In genomic region chr12:9331218-9331626, GRCh38 we compare ENCODE assay signal across 9 cellular contexts.
DNase-seq lines count a peak whose midpoint lies in the region; ATAC-seq and TF ChIP-seq lines count a peak whose summit lies in the region.
"Had no signal": no experiment of that assay in that cellular context is flagged by ENCODE, and none has a peak within 500 bp of the region (broad histone marks: within the 10 kb centered on the region; RNA-seq: fewer than 3 reads in every experiment).

No MANE protein-coding gene starts in this region.

- H2AFZ ChIP-seq in osteoblast (ENCODE audit: low read length) = no peak overlapping the region

- H3K9me3 Mint-ChIP-seq in activated T-helper 1 cell treated with anti-CD3 and anti-CD28 coated beads, Interleukin-12 subunit alpha, Interleukin-12 subunit beta, Interleukin-2, Interleukin-4 antibody, amounts not matched to agents 30 ng/mL and 10 ng/mL and 1 ng/mL, durations not matched to agents 14 hours and 24 hours and 36 hours = peaks cover 3% of the 10 kb centered on the region

- H3K27me3 ChIP-seq in osteoblast (ENCODE audit: insufficient read depth, low read length) (no peaks in the 10 kb centered on the region), tibial artery (no peaks in the 10 kb centered on the region)

- intact Hi-C loops in activated T-helper 1 cell treated with anti-CD3 and anti-CD28 coated beads, Interleukin-12 subunit alpha, Interleukin-12 subunit beta, Interleukin-2, Interleukin-4 antibody, amounts not matched to agents 30 ng/mL and 10 ng/mL and 1 ng/mL, durations not matched to agents 14 hours and 24 hours and 36 hours (cut with micrococcal nuclease) = loop anchor here (1.0 to 5.0 kb wide), 5 partner anchors 36 to 411 kb away; no protein-coding TSS in a partner anchor
- intact Hi-C loops in tibial artery (cut with DNase I; ENCODE audit: low total_unique reads) = no loop called here

- peak; percentile 45 for ATAC-seq in HG02981 (IDR thresholded peaks at IDR 0.05; ENCODE audit: unreplicated experiment)
- no peak for ATAC-seq in GM19035 (IDR thresholded peaks at IDR 0.05; ENCODE audit: unreplicated experiment)

- H3K9me3 ChIP-seq in osteoblast (ENCODE audit: low read depth, low read length) (no peaks in the 10 kb centered on the region), tibial artery (no peaks in the 10 kb centered on the region)

- H3K4me3 ChIP-seq in osteoblast (ENCODE audit: insufficient read depth, low read length) = no peak overlapping the region
- no peak overlapping the region for H3K4me3 ChIP-seq in tibial artery

- no peaks in the 10 kb centered on the region for H3K36me3 ChIP-seq in osteoblast (ENCODE audit: insufficient read depth, low read length)
- H3K36me3 ChIP-seq in tibial artery = no peaks in the 10 kb centered on the region

- H3K79me2 ChIP-seq in osteoblast (ENCODE audit: insufficient read depth, low read length) = no peaks in the 10 kb centered on the region

- H3K36me3 Mint-ChIP-seq in activated T-helper 1 cell treated with anti-CD3 and anti-CD28 coated beads, Interleukin-12 subunit alpha, Interleukin-12 subunit beta, Interleukin-2, Interleukin-4 antibody, amounts not matched to agents 30 ng/mL and 10 ng/mL and 1 ng/mL, durations not matched to agents 14 hours and 24 hours and 36 hours (ENCODE audit: low read depth) = peaks cover under 1% of the 10 kb centered on the region
- H3K36me3 Mint-ChIP-seq: activated naive CD8-positive, alpha-beta T cell had no signal

- H3K4me1 Mint-ChIP-seq in activated T-helper 1 cell treated with anti-CD3 and anti-CD28 coated beads, Interleukin-12 subunit alpha, Interleukin-12 subunit beta, Interleukin-2, Interleukin-4 antibody, amounts not matched to agents 30 ng/mL and 10 ng/mL and 1 ng/mL, durations not matched to agents 14 hours and 24 hours and 36 hours (ENCODE audit: low read depth) = peaks cover 20% of the 10 kb centered on the region

- no peaks in the 10 kb centered on the region for H3K4me1 ChIP-seq in osteoblast (ENCODE audit: insufficient read depth, low read length)
- H3K4me1 ChIP-seq in tibial artery = no peaks in the 10 kb centered on the region

- H3K4me3 Mint-ChIP-seq in activated T-helper 1 cell treated with anti-CD3 and anti-CD28 coated beads, Interleukin-12 subunit alpha, Interleukin-12 subunit beta, Interleukin-2, Interleukin-4 antibody, amounts not matched to agents 30 ng/mL and 10 ng/mL and 1 ng/mL, durations not matched to agents 14 hours and 24 hours and 36 hours = no peak overlapping the region
- H3K4me3 Mint-ChIP-seq: activated naive CD8-positive, alpha-beta T cell had no signal

- no peak overlapping the region for H3K27ac Mint-ChIP-seq in activated T-helper 1 cell treated with anti-CD3 and anti-CD28 coated beads, Interleukin-12 subunit alpha, Interleukin-12 subunit beta, Interleukin-2, Interleukin-4 antibody, amounts not matched to agents 30 ng/mL and 10 ng/mL and 1 ng/mL, durations not matched to agents 14 hours and 24 hours and 36 hours
- H3K27ac Mint-ChIP-seq: activated naive CD8-positive, alpha-beta T cell had no signal

- H4K20me1 ChIP-seq in osteoblast (ENCODE audit: insufficient read depth, low read length) = no peaks in the 10 kb centered on the region

- peaks cover under 1% of the 10 kb centered on the region for H3K27me3 Mint-ChIP-seq in activated T-helper 1 cell treated with anti-CD3 and anti-CD28 coated beads, Interleukin-12 subunit alpha, Interleukin-12 subunit beta, Interleukin-2, Interleukin-4 antibody, amounts not matched to agents 30 ng/mL and 10 ng/mL and 1 ng/mL, durations not matched to agents 14 hours and 24 hours and 36 hours (ENCODE audit: insufficient read depth)
- H3K27me3 Mint-ChIP-seq: activated naive CD8-positive, alpha-beta T cell had no signal

- no peak overlapping the region for H3K4me2 ChIP-seq in osteoblast (ENCODE audit: insufficient read depth, low read length)

- DNase-seq in DMS53 treated with DMSO at 0.1 percent for 48 hours (lab: John Stamatoyannopoulos, UW; ENCODE audit: unreplicated experiment) = peak; percentile 84
- peak; percentile 47 for DNase-seq in activated T-helper 1 cell treated with anti-CD3 and anti-CD28 coated beads, Interleukin-12 subunit alpha, Interleukin-12 subunit beta, Interleukin-2, Interleukin-4 antibody, amounts not matched to agents 30 ng/mL and 10 ng/mL and 1 ng/mL, durations not matched to agents 14 hours and 24 hours and 36 hours (ENCODE audit: low spot score)
- DNase-seq in foreskin melanocyte = peak; percentile 61
- DNase-seq in osteoblast (ENCODE audit: insufficient read length, low spot score, missing footprints) = peak; percentile 92
- DNase-seq in tibial artery = peak; percentile 57 to 73

- TF ChIP-seq CTCF in osteoblast (IDR thresholded peaks at IDR 0.05; ENCODE audit: extremely low read depth, low read depth, low read length) (peak; percentile 98), tibial artery (IDR thresholded peaks at IDR 0.05) (peak; percentile 70 to 87)

- H3K27ac ChIP-seq in osteoblast (ENCODE audit: low read depth, low read length) (no peak overlapping the region), tibial artery (no peak overlapping the region)

TF ChIP-seq in PFSK-1, 5 proteins besides CTCF, POLR2A, EP300 and RAD21:
- TF ChIP-seq FOXP2 (optimal IDR thresholded peaks at IDR 0.05; ENCODE audit: borderline replicate concordance, extremely low read depth, extremely low read length, insufficient read depth) (peak; percentile 24), SIN3A (IDR thresholded peaks at IDR 0.05; ENCODE audit: borderline replicate concordance, insufficient read depth, low read length) (no peak), REST (IDR thresholded peaks at IDR 0.05; ENCODE audit: insufficient read depth in 1 of 2, low read depth in 2 of 2, low read length in 2 of 2) (no peak)
